ENCODE assay signal across 2 cellular contexts in genomic region chr17:50153650-50154575, GRCh38.
TF ChIP-seq lines count a peak whose summit lies in the region.

No MANE protein-coding gene starts in this region.

TF ChIP-seq in GM12891, 5 proteins besides CTCF, POLR2A, EP300 and RAD21:
- TF ChIP-seq SPI1 (IDR thresholded peaks at IDR 0.05; ENCODE audit: low read depth, low read length) (no peak), TAF1 (IDR thresholded peaks at IDR 0.05; ENCODE audit: low read depth, low read length) (no peak), POU2F2 (IDR thresholded peaks at IDR 0.05; ENCODE audit: low read depth, low read length) (no peak), PAX5 (IDR thresholded peaks at IDR 0.05; ENCODE audit: insufficient read depth, low read length, severe bottlenecking) (no peak), POLR2AphosphoS5 (IDR thresholded peaks at IDR 0.05; ENCODE audit: low read depth, low read length) (no peak)
TF ChIP-seq in GM12891: peak in this region for 0.

TF ChIP-seq in SK-N-SH, 30 proteins besides CTCF, POLR2A, EP300 and RAD21:
- no peak for TF ChIP-seq CHD2 (IDR thresholded peaks at IDR 0.05; ENCODE audit: low read length, partially characterized antibody)
- no peak for TF ChIP-seq MEF2A (IDR thresholded peaks at IDR 0.05; ENCODE audit: borderline replicate concordance, low read depth)
- no peak for TF ChIP-seq MXI1 (IDR thresholded peaks at IDR 0.05; ENCODE audit: low read depth, low read length)
- 0 out of 2 replicates have a peak, but pooled peaks have one; percentile 9 for TF ChIP-seq TCF12 (IDR thresholded peaks at IDR 0.05)
- no peak for TF ChIP-seq GATA2 (CRISPR knock-in tag; IDR thresholded peaks at IDR 0.05)
- no peak for TF ChIP-seq NRF1 (IDR thresholded peaks at IDR 0.05; ENCODE audit: low read depth, low read length)
- TF ChIP-seq USF1 (IDR thresholded peaks at IDR 0.05; ENCODE audit: borderline replicate concordance, low read depth): no peak
- peak; percentile 4; the same call in 1 of the 2 replicates for TF ChIP-seq NFIC (IDR thresholded peaks at IDR 0.05; ENCODE audit: borderline replicate concordance)
- TF ChIP-seq REST (IDR thresholded peaks at IDR 0.05; ENCODE audit: low read depth, low read length): no peak
- TF ChIP-seq TEAD4 (IDR thresholded peaks at IDR 0.05; ENCODE audit: borderline replicate concordance, insufficient read depth): no peak
- TF ChIP-seq POLR2AphosphoS5 (IDR thresholded peaks at IDR 0.05; ENCODE audit: low read depth, low read length): no peak
- TF ChIP-seq ZBTB33 (IDR thresholded peaks at IDR 0.05; ENCODE audit: borderline replicate concordance, low read depth): no peak
- TF ChIP-seq PBX3 (IDR thresholded peaks at IDR 0.05): 0 out of 2 replicates have a peak, but pooled peaks have one; percentile 8
